Comparison of ENCODE assay signal across 10 cellular contexts in the genomic region with DNA sequence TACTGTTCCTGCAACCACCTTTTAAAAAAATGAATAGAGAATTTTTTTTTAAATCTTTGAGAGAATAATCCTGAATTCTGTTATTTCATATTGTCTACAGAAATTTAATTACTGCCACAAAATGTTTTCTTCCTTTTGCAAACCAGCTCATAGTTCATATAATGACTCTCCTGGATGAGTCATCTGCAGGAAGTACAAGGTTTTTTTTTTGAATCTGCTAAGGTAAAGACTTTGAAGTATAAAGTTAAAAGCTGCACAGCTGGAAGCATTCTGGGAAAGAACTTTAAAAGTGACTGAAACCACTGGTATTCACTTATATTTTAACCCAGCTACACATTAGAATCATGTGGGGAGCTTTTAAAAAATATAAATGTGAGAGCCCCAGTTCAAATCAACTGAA. TPM values are rescaled to one million over a fixed set of nuclear protein-coding genes. Genes with fewer than 3 reads are reported as not detected.
DNase-seq lines count a peak whose midpoint lies in the region; ATAC-seq and TF ChIP-seq lines count a peak whose summit lies in the region.
"Had no signal": no experiment of that assay in that cellular context is flagged by ENCODE, and none has a peak within 500 bp of the region (broad histone marks: within the 10 kb centered on the region; RNA-seq: fewer than 3 reads in every experiment).

No MANE protein-coding gene starts in this region.

- no peak overlapping the region for H3K27ac ChIP-seq in breast epithelium

- no TSS peak for BruUV-seq in MCF 10A (replicated peaks; lab: Mats Ljungman, UMichigan)

- no peak for TF ChIP-seq POLR2A in breast epithelium (IDR thresholded peaks at IDR 0.05)

- no peaks in the 10 kb centered on the region for H3K9me3 ChIP-seq in breast epithelium
- H3K9me3 ChIP-seq: thoracic aorta had no signal

- DNase-seq in MCF 10A (ENCODE audit: unreplicated experiment) (peak; percentile 57), breast epithelium (ENCODE audit: low spot score in 2 of 2) (no peak), amniotic epithelial cell (ENCODE audit: low read depth) (peak; percentile 21), SKM-1 treated with dmso at 0.1 percent for 144 hours (lab: John Stamatoyannopoulos, UW; ENCODE audit: unreplicated experiment) (no peak), natural killer cell (no peak), 8988T (no peak), NCI-H1436 (lab: John Stamatoyannopoulos, UW) (no peak)
- DNase-seq: COR-L47 had no signal

- CTCF ChIA-PET in MCF 10A (lab: Yijun Ruan, JAX), result interaction anchor here (0.7 to 1.8 kb wide), 5 partner anchors 9 to 74 kb away, joined by 3 to 11 read pairs (median 5); no protein-coding TSS in a partner anchor

- no peaks in the 10 kb centered on the region for H3K36me3 Mint-ChIP-seq in MCF 10A (ENCODE audit: insufficient read depth, unreplicated experiment)
- H3K36me3 Mint-ChIP-seq in natural killer cell, result no peaks in the 10 kb centered on the region

- H3K4me3 ChIP-seq in breast epithelium, result no peak overlapping the region
- H3K4me3 ChIP-seq: thoracic aorta had no signal

- no peaks in the 10 kb centered on the region for H3K36me3 ChIP-seq in breast epithelium
- H3K36me3 ChIP-seq: thoracic aorta had no signal

- POLR2A ChIA-PET in MCF 10A (lab: Yijun Ruan, JAX), result interaction anchor here (0.6 to 3.8 kb wide), 12 partner anchors 9 to 183 kb away, joined by 3 to 20 read pairs (median 4); no protein-coding TSS in a partner anchor

- ATAC-seq in HG03097 (IDR thresholded peaks at IDR 0.05; ENCODE audit: low FRiP score, unreplicated experiment), result peak; percentile 66
- no peak for ATAC-seq in natural killer cell

- H3K4me1 ChIP-seq in breast epithelium, result no peaks in the 10 kb centered on the region

- H3K27me3 ChIP-seq in breast epithelium, result no peaks in the 10 kb centered on the region

- peaks cover 6% of the 10 kb centered on the region for H3K9me3 Mint-ChIP-seq in MCF 10A (ENCODE audit: unreplicated experiment)
- H3K9me3 Mint-ChIP-seq in natural killer cell, result no peaks in the 10 kb centered on the region

- H3K4me3 Mint-ChIP-seq in MCF 10A (ENCODE audit: unreplicated experiment), result no peak overlapping the region
- H3K4me3 Mint-ChIP-seq in natural killer cell, result no peak overlapping the region

- peaks cover 49% of the 10 kb centered on the region for H3K4me1 Mint-ChIP-seq in MCF 10A (ENCODE audit: insufficient read depth, unreplicated experiment)
- H3K4me1 Mint-ChIP-seq in natural killer cell, result peaks cover 5 to 33% of the 10 kb centered on the region in 2 donors

- H3K27me3 Mint-ChIP-seq in MCF 10A (ENCODE audit: insufficient read depth, unreplicated experiment) (no peaks in the 10 kb centered on the region), natural killer cell (ENCODE audit: low read depth in 2 of 2) (no peaks in the 10 kb centered on the region)

- TF ChIP-seq CTCF in MCF 10A (IDR thresholded peaks at IDR 0.05; ENCODE audit: unreplicated experiment) (no peak), breast epithelium (IDR thresholded peaks at IDR 0.05) (no peak), natural killer cell (IDR thresholded peaks at IDR 0.05) (no peak)

- no peak overlapping the region for H3K27ac Mint-ChIP-seq in MCF 10A (ENCODE audit: low read depth, unreplicated experiment)
- no peak overlapping the region for H3K27ac Mint-ChIP-seq in natural killer cell

- intact Hi-C loops in MCF 10A (cut with micrococcal nuclease), result no loop called here
- intact Hi-C loops in breast epithelium (cut with DNase I; ENCODE audit: low total_unique reads), result no loop called here
- intact Hi-C loops in natural killer cell (cut with micrococcal nuclease), result no loop called here

RNA-seq across cellular contexts. Expression of a gene that starts 25.4 kb away (rescaled TPM):
- 43.0 and 58.5 TPM in 2 replicates for total RNA-seq in MCF 10A (2022)
- 100 to 1,000 TPM in 1 of 3 donors, 10 to 100 TPM in 2; 54.1 to 137 (median 54.9) TPM for total RNA-seq in breast epithelium
- 10 to 100 TPM; 14.7 to 25.2 (median 19.0) TPM for total RNA-seq in natural killer cell

Comparison
In these comparisons a context has a peak if more than half of its experiments do, and no peak if none do; other contexts are left out.
1. DNase-seq: peak in MCF 10A (single experiment) and amniotic epithelial cell (single experiment); none in breast epithelium (0 of 2), SKM-1 treated with dmso at 0.1 percent for 144 hours (single experiment), natural killer cell (single experiment), 8988T (single experiment) and NCI-H1436 (single experiment).